In the genomic region with DNA sequence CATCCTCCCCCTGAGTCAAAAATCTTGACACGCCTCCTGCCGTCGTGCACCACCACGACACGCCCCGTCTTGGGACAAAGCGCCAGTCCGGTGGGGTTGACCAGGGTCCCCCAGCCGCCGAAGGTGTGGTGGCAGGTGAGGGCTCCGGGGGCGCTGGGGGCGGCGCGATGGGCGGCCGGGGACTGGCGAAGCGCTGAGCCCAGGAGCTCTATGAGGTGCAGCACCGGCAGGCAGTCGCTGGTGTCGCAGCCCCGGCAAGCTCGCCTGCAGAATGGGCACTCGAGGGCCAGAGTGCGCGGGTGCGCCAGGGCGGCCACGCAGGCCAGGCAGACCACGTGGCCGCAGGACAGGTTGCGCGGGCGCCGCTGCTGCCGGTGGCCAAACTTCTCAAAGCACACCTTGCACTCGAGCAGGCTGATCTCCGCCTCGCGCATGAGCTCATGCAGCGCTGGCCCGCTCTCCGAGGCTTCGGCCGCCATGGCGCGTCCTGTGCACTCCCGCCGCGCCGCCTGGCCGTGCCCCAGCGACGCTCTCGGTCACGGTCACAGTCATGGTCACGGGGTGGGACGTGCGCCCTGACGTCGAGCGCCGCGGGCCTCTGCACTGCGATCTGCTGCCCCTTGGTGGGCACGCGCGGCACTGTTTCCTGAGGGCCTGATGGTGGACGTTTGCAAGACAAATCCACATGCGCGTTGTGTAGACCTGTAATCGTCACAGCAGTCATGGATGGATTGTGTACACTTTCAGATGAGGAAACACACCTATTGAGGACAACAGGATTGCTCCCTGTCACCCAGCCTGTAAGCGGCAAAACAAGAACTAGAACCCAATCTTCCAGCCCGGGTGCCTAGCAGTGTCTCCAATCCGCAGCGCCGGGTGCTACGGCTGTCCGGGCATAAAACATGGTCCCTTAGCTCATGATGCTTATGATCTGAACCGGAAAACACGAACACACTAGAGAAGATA, we compare ENCODE assay signal across 8 cellular contexts. TPM values are rescaled to one million over a fixed set of nuclear protein-coding genes. Genes with fewer than 3 reads are reported as not detected.
DNase-seq lines count a peak whose midpoint lies in the region; ATAC-seq and TF ChIP-seq lines count a peak whose summit lies in the region.

A gene (minus strand): TSS at position 550 of the 966 bp plus-strand sequence. CDS start 71 bp downstream, at position 479.

- H2AFZ ChIP-seq in ACC112 (ENCODE audit: low read length, unreplicated experiment), result peak within 1 kb of the TSS; percentile 93

- peaks cover 0 to 4% (median 0%) of the 10 kb centered on the region in 4 donors for H3K9me3 ChIP-seq in esophagus muscularis mucosa
- no peaks in the 10 kb centered on the region for H3K9me3 ChIP-seq in muscle layer of colon (ENCODE audit: low read length)

- H3K79me2 ChIP-seq in ACC112 (ENCODE audit: control insufficient read depth, insufficient read depth, low read length, unreplicated experiment), result peaks cover 8% of the 10 kb centered on the region

- H3K36me3 ChIP-seq in ACC112 (ENCODE audit: insufficient read depth, low read length), result no peaks in the 10 kb centered on the region
- H3K36me3 ChIP-seq in esophagus muscularis mucosa, result no peaks in the 10 kb centered on the region
- H3K36me3 ChIP-seq in muscle layer of colon (ENCODE audit: insufficient read depth, low read length), result no peaks in the 10 kb centered on the region

- no peak for TF ChIP-seq POLR2A in esophagus muscularis mucosa (IDR thresholded peaks at IDR 0.05; ENCODE audit: low read depth)

- H3K4me1 ChIP-seq in ACC112 (ENCODE audit: control insufficient read depth, insufficient read depth, low read length, unreplicated experiment) (peaks cover 15% of the 10 kb centered on the region), esophagus muscularis mucosa (peaks cover 11 to 21% (median 16%) of the 10 kb centered on the region in 4 donors), muscle layer of colon (ENCODE audit: insufficient read depth, low read length) (peaks cover 5% of the 10 kb centered on the region)

- H3K27ac ChIP-seq in ACC112 (ENCODE audit: low read depth, low read length) (no peak within 1 kb of the TSS), esophagus muscularis mucosa (replicated peaks in 1 of 4) (peak within 1 kb of the TSS; percentile 54 to 74 (median 68)), muscle layer of colon (ENCODE audit: low read depth, low read length) (no peak within 1 kb of the TSS)

- intact Hi-C loops in esophagus muscularis mucosa (cut with DNase I), result loop anchor here (2.0 to 5.0 kb wide), 3 partner anchors 136 to 305 kb away; a partner anchor contains a TSS

- ATAC-seq in GM18909 (IDR thresholded peaks at IDR 0.05; ENCODE audit: poor library complexity, unreplicated experiment) (peak; percentile 100), HG03196 (IDR thresholded peaks at IDR 0.05; ENCODE audit: unreplicated experiment) (peak; percentile 98)

- WGBS in esophagus muscularis mucosa, result 61% methylated on average over 12 of the region's 82 CpGs

- peak; percentile 46 to 78 for DNase-seq in NOMO-1 (lab: John Stamatoyannopoulos, UW; ENCODE audit: unreplicated experiment in 2 of 2)
- peak; percentile 83 to 87 for DNase-seq in activated T-cell treated with anti-CD3 and anti-CD28 coated beads, Interleukin-2, amount 50 U/mL, for 48 hours
- peak; percentile 98 for DNase-seq in esophagus muscularis mucosa (ENCODE audit: extremely low spot score)
- peak; percentile 40 to 42 for DNase-seq in stimulated activated CD8-positive, alpha-beta memory T cell treated with anti-CD3 and anti-CD28 coated beads, Interleukin-4, amount 100 ng/mL, for 4 hours (ENCODE audit: low read depth in 2 of 2, low spot score in 1 of 2)

- TF ChIP-seq CTCF in esophagus muscularis mucosa (IDR thresholded peaks at IDR 0.05), result peak; percentile 97 to 99 (median 98)

- no peaks in the 10 kb centered on the region for H3K27me3 ChIP-seq in ACC112 (ENCODE audit: insufficient read depth, low read length)
- H3K27me3 ChIP-seq in esophagus muscularis mucosa, result no peaks in the 10 kb centered on the region
- H3K27me3 ChIP-seq in muscle layer of colon (ENCODE audit: control insufficient read depth in 1 of 2, insufficient read depth in 2 of 2, low read length in 2 of 2), result no peaks in the 10 kb centered on the region

- TF ChIP-seq EP300 in esophagus muscularis mucosa (IDR thresholded peaks at IDR 0.05), result no peak

- peak within 1 kb of the TSS; percentile 37 for H3K9ac ChIP-seq in muscle layer of colon (ENCODE audit: low read length)

- H3K4me3 ChIP-seq in ACC112 (ENCODE audit: low read depth, low read length) (peak within 1 kb of the TSS; percentile 82), esophagus muscularis mucosa (peak within 1 kb of the TSS; percentile 55 to 75 (median 68)), muscle layer of colon (ENCODE audit: low read depth in 1 of 2, low read length in 2 of 2) (peak within 1 kb of the TSS; percentile 50 to 63)

RNA-seq across cellular contexts. Expression of the gene that starts here (rescaled TPM):
- total RNA-seq in esophagus muscularis mucosa, result 1 to 10 TPM in 2 of 4 donors, under 1 TPM in 2; 0.50 to 1.2 (median 0.93) TPM

Comparison
In these comparisons a context has a peak if more than half of its experiments do, and no peak if none do; other contexts are left out.
1. H3K27ac ChIP-seq: peak in esophagus muscularis mucosa (4 of 4); none in ACC112 (single experiment) and muscle layer of colon (single experiment).
2. DNase-seq: peak in every context shown above with its lines; median percentile 98 in esophagus muscularis mucosa; 85 in activated T-cell treated with anti-CD3 and anti-CD28 coated beads, Interleukin-2, amount 50 U/mL, for 48 hours; 62 in NOMO-1; 41 in stimulated activated CD8-positive, alpha-beta memory T cell treated with anti-CD3 and anti-CD28 coated beads, Interleukin-4, amount 100 ng/mL, for 4 hours.
3. Peak in every context shown above with its lines, with median percentiles within 50 percentile points of each other: H3K4me3 ChIP-seq.